In the genomic region with DNA sequence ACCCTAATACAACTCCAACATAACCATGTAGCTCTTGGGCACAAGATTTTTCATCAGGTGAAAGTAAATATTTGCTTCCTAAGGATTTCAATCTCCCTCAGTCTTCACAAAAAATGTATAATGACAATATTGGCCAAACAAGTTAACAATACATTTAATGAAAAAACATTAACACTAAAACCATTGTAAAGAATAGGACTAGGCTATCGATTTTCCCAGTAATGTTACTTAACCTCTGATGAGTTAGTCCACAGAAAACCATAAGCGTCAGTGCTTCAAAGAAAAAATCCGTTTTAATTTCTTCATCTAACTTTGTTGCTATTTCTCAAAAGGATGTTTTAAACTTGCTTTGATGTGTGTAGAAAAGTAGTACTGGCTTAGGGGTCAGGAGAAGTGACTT, we compare ENCODE assay signal across 8 cellular contexts. TPM values are rescaled to one million over a fixed set of nuclear protein-coding genes. Genes with fewer than 3 reads are reported as not detected.
DNase-seq lines count a peak whose midpoint lies in the region; ATAC-seq and TF ChIP-seq lines count a peak whose summit lies in the region.

No MANE protein-coding gene starts in this region.

- TF ChIP-seq CTCF in HCT116 (IDR thresholded peaks at IDR 0.05 in 2 of 3, conservative IDR thresholded peaks at IDR 0.05 in 1 of 3; ENCODE audit: borderline replicate concordance in 1 of 3, insufficient read depth in 1 of 3, low read depth in 2 of 3, low read length in 2 of 3), result no peak
- no peak for TF ChIP-seq CTCF in gastroesophageal sphincter (IDR thresholded peaks at IDR 0.05)
- TF ChIP-seq CTCF in gastrocnemius medialis (IDR thresholded peaks at IDR 0.05 in 4 of 5, conservative IDR thresholded peaks at IDR 0.05 in 1 of 5), result no peak
- no peak for TF ChIP-seq CTCF in GM20000 (IDR thresholded peaks at IDR 0.05; ENCODE audit: extremely low read depth, missing control alignments)

- H2AFZ ChIP-seq in HCT116 (ENCODE audit: low read depth, low read length, poor library complexity, severe bottlenecking), result no peak overlapping the region

- peak overlapping the region; percentile 86 for H3K4me2 ChIP-seq in HCT116 (ENCODE audit: low read length)

- H3K9me3 ChIP-seq in HCT116 (ENCODE audit: control insufficient read depth in 1 of 2, insufficient read depth in 1 of 2, low read depth in 1 of 2, low read length in 2 of 2), result no peaks in the 10 kb centered on the region
- H3K9me3 ChIP-seq in T-helper 17 cell (ENCODE audit: control insufficient read depth, low read length, poor library complexity, severe bottlenecking), result no peaks in the 10 kb centered on the region
- H3K9me3 ChIP-seq in gastroesophageal sphincter, result no peaks in the 10 kb centered on the region
- no peaks in the 10 kb centered on the region for H3K9me3 ChIP-seq in gastrocnemius medialis

- TF ChIP-seq POLR2A in HCT116 (IDR thresholded peaks at IDR 0.05; ENCODE audit: borderline replicate concordance, extremely low read depth, insufficient read depth, insufficient read length) (no peak), gastroesophageal sphincter (IDR thresholded peaks at IDR 0.05) (no peak), gastrocnemius medialis (IDR thresholded peaks at IDR 0.05) (no peak)

- H3K27ac ChIP-seq in HCT116 (ENCODE audit: low read depth, low read length) (peak overlapping the region; percentile 78; the same call in 1 of the 2 replicates), gastroesophageal sphincter (peak overlapping the region in 3 of 4 donors; percentile 94 to 97 (median 94)), gastrocnemius medialis (peak overlapping the region; percentile 89 to 96 (median 91))

- H3K4me1 Mint-ChIP-seq in T-helper 17 cell, result peaks cover 32% of the 10 kb centered on the region

- CTCF ChIA-PET in HCT116 (lab: Charles Lee), result no interaction called here

- peak overlapping the region; percentile 63 for H3K4me3 Mint-ChIP-seq in T-helper 17 cell

- no peak for ATAC-seq in HCT116
- no peak for ATAC-seq in T-helper 17 cell
- ATAC-seq in gastroesophageal sphincter, result no peak
- no peak for ATAC-seq in gastrocnemius medialis
- ATAC-seq in GM19328 (IDR thresholded peaks at IDR 0.05; ENCODE audit: unreplicated experiment), result no peak
- ATAC-seq in GM19467 (IDR thresholded peaks at IDR 0.05; ENCODE audit: unreplicated experiment), result no peak

- in situ Hi-C loops in gastrocnemius medialis (cut with MboI; ENCODE audit: low sequenced_read_pairs in 4 of 4), result no loop called here

- peak overlapping the region; percentile 85 for H3K9ac ChIP-seq in HCT116 (ENCODE audit: low read length)

- no peak for TF ChIP-seq RAD21 in HCT116 (IDR thresholded peaks at IDR 0.05; ENCODE audit: low read depth)

- H3K4me1 ChIP-seq in HCT116 (ENCODE audit: control insufficient read depth in 1 of 2, insufficient read depth in 2 of 2, low read length in 2 of 2) (peaks cover 10 to 21% of the 10 kb centered on the region in 2 experiments), gastroesophageal sphincter (peaks cover 0 to 27% (median 0%) of the 10 kb centered on the region in 3 donors), gastrocnemius medialis (peaks cover 12 to 14% of the 10 kb centered on the region in 2 donors)

- peak overlapping the region; percentile 96 for H3K27ac Mint-ChIP-seq in T-helper 17 cell

- H3K4me3 ChIP-seq in HCT116 (replicated peaks in 1 of 2; ENCODE audit: low read depth in 1 of 2, low read length in 2 of 2) (peak overlapping the region; percentile 67 to 75), gastroesophageal sphincter (peak overlapping the region in 1 of 2 donors; percentile 79), gastrocnemius medialis (peak overlapping the region in 2 of 4 donors; percentile 87 to 95)

- intact Hi-C loops in HCT116 (cut with micrococcal nuclease), result no loop called here
- intact Hi-C loops in gastrocnemius medialis (cut with DNase I; ENCODE audit: low total_unique reads), result loop anchor here (5.0 kb wide), 1 partner anchor 500 kb away; the partner anchor contains the start of gene CSGALNACT2

- POLR2A ChIA-PET in HCT116 (lab: Charles Lee), result no interaction called here

- H3K36me3 Mint-ChIP-seq in T-helper 17 cell (ENCODE audit: low read depth), result peaks cover 7% of the 10 kb centered on the region

- peaks cover 0 to 6% of the 10 kb centered on the region in 2 experiments; a peak in 1 of 4 replicates for H3K36me3 ChIP-seq in HCT116 (ENCODE audit: control insufficient read depth in 1 of 2, insufficient read depth in 2 of 2, low read length in 2 of 2)
- peaks cover 0 to 24% of the 10 kb centered on the region in 2 donors for H3K36me3 ChIP-seq in gastroesophageal sphincter
- H3K36me3 ChIP-seq in gastrocnemius medialis, result no peaks in the 10 kb centered on the region

- H3K27me3 ChIP-seq in HCT116 (ENCODE audit: insufficient read depth, low read length) (no peaks in the 10 kb centered on the region), gastroesophageal sphincter (no peaks in the 10 kb centered on the region), gastrocnemius medialis (no peaks in the 10 kb centered on the region)

- H3K79me2 ChIP-seq in HCT116 (ENCODE audit: insufficient read depth, low read length), result peaks cover 24% of the 10 kb centered on the region

- no peaks in the 10 kb centered on the region for H4K20me1 ChIP-seq in HCT116 (ENCODE audit: insufficient read depth)

- RAD21 ChIA-PET in HCT116 (lab: Charles Lee; ENCODE audit: low non-redundant PET in 1 of 2, low total read pairs in 2 of 2, uncharacterized antibody in 2 of 2, unreplicated experiment in 2 of 2), result no interaction called here

- DNase-seq in HCT116 (ENCODE audit: low read depth, low spot score) (no peak), T-helper 17 cell (no peak), gastrocnemius medialis (no peak), NCI-H82 treated with DMSO at 0.1 percent for 48 hours (lab: John Stamatoyannopoulos, UW; ENCODE audit: unreplicated experiment) (no peak), GM20000 (ENCODE audit: low spot score) (no peak)

- 66 to 79% methylated on average over 3 of the region's 3 CpGs for WGBS in gastroesophageal sphincter (ENCODE audit: low coverage in 1 of 2), 2 donors

- TF ChIP-seq EP300 in gastroesophageal sphincter (IDR thresholded peaks at IDR 0.05), result no peak

- TSS peak; percentile 37 for BruUV-seq in HCT116 (replicated peaks; lab: Mats Ljungman, UMichigan)

- no peaks in the 10 kb centered on the region for H3K9me2 ChIP-seq in HCT116 (ENCODE audit: insufficient read depth)

- H3K27me3 Mint-ChIP-seq in T-helper 17 cell, result no peaks in the 10 kb centered on the region

TF ChIP-seq in HCT116, 20 proteins besides CTCF, POLR2A, EP300 and RAD21 (continues in another document):
- no peak for TF ChIP-seq ZBTB33 (IDR thresholded peaks at IDR 0.05; ENCODE audit: extremely low read depth, insufficient replicate concordance, low read length)
- no peak for TF ChIP-seq FOSL1 (IDR thresholded peaks at IDR 0.05; ENCODE audit: low read depth)
- no peak for TF ChIP-seq EZH2phosphoT487 (IDR thresholded peaks at IDR 0.05; ENCODE audit: borderline replicate concordance)
- TF ChIP-seq ATF3 (IDR thresholded peaks at IDR 0.05), result no peak
- TF ChIP-seq EZH2 (IDR thresholded peaks at IDR 0.05), result no peak
- no peak for TF ChIP-seq ZFX (IDR thresholded peaks at IDR 0.05)
- no peak for TF ChIP-seq REST (IDR thresholded peaks at IDR 0.05; ENCODE audit: low read depth)
- TF ChIP-seq MAX (IDR thresholded peaks at IDR 0.05), result no peak

RNA-seq across cellular contexts. Expression of gene ZNF33B, which starts 1.2 kb away (rescaled TPM):
- total RNA-seq in HCT116 (2021; ENCODE audit: unreplicated experiment) (21.1 TPM), T-helper 17 cell (10 to 100 TPM; 28.1 to 32.1 TPM), gastroesophageal sphincter (10 to 100 TPM; 15.6 to 22.7 (median 19.0) TPM), gastrocnemius medialis (1 to 10 TPM; 2.7 to 5.8 (median 3.7) TPM)
- 9.8 and 12.2 TPM in 2 replicates for polyA plus RNA-seq in HCT116 (2012)
